ENCODE assay signal across 1 cellular context in the genomic region with DNA sequence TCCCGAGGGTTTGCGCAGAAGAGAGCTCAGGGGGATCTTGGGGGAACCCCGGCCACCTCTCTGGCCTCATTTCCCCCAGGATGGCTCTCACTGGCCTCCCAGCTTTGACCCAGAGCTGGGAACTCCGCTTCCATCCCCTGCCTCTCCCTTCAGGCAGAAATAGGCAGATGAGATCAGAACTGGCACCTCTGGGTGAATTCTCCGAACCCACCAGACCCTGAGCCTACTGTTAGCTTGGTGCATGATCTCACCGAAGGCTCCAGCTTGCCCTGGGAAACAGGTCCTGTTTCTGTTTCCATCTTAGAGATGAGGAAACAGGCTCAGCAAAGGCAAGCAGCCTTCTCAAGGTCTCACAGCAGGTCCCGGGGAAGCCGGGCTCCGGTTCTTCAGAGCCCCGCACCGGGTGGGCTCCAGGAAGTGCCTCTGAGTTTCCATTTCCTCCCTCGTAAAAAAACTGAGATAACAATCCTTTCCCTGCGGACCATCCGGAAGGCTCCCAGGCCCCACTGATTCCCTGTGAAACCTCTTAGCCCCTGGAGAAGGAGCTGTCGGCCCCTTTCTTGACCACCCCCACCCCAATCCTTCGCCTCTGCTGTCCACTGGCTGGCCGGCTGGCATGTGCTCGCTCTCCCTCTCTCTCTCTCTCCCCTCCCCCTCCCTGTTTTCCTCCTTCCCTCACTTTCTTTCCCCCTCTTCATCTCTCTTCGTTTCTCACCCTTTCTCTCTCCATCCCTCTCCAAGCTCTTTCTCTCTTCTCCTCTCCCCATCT.
TF ChIP-seq lines count a peak whose summit lies in the region.

No MANE protein-coding gene starts in this region.

TF ChIP-seq in GM23338, 12 proteins besides CTCF, POLR2A, EP300 and RAD21:
- TF ChIP-seq, protein P1, sequence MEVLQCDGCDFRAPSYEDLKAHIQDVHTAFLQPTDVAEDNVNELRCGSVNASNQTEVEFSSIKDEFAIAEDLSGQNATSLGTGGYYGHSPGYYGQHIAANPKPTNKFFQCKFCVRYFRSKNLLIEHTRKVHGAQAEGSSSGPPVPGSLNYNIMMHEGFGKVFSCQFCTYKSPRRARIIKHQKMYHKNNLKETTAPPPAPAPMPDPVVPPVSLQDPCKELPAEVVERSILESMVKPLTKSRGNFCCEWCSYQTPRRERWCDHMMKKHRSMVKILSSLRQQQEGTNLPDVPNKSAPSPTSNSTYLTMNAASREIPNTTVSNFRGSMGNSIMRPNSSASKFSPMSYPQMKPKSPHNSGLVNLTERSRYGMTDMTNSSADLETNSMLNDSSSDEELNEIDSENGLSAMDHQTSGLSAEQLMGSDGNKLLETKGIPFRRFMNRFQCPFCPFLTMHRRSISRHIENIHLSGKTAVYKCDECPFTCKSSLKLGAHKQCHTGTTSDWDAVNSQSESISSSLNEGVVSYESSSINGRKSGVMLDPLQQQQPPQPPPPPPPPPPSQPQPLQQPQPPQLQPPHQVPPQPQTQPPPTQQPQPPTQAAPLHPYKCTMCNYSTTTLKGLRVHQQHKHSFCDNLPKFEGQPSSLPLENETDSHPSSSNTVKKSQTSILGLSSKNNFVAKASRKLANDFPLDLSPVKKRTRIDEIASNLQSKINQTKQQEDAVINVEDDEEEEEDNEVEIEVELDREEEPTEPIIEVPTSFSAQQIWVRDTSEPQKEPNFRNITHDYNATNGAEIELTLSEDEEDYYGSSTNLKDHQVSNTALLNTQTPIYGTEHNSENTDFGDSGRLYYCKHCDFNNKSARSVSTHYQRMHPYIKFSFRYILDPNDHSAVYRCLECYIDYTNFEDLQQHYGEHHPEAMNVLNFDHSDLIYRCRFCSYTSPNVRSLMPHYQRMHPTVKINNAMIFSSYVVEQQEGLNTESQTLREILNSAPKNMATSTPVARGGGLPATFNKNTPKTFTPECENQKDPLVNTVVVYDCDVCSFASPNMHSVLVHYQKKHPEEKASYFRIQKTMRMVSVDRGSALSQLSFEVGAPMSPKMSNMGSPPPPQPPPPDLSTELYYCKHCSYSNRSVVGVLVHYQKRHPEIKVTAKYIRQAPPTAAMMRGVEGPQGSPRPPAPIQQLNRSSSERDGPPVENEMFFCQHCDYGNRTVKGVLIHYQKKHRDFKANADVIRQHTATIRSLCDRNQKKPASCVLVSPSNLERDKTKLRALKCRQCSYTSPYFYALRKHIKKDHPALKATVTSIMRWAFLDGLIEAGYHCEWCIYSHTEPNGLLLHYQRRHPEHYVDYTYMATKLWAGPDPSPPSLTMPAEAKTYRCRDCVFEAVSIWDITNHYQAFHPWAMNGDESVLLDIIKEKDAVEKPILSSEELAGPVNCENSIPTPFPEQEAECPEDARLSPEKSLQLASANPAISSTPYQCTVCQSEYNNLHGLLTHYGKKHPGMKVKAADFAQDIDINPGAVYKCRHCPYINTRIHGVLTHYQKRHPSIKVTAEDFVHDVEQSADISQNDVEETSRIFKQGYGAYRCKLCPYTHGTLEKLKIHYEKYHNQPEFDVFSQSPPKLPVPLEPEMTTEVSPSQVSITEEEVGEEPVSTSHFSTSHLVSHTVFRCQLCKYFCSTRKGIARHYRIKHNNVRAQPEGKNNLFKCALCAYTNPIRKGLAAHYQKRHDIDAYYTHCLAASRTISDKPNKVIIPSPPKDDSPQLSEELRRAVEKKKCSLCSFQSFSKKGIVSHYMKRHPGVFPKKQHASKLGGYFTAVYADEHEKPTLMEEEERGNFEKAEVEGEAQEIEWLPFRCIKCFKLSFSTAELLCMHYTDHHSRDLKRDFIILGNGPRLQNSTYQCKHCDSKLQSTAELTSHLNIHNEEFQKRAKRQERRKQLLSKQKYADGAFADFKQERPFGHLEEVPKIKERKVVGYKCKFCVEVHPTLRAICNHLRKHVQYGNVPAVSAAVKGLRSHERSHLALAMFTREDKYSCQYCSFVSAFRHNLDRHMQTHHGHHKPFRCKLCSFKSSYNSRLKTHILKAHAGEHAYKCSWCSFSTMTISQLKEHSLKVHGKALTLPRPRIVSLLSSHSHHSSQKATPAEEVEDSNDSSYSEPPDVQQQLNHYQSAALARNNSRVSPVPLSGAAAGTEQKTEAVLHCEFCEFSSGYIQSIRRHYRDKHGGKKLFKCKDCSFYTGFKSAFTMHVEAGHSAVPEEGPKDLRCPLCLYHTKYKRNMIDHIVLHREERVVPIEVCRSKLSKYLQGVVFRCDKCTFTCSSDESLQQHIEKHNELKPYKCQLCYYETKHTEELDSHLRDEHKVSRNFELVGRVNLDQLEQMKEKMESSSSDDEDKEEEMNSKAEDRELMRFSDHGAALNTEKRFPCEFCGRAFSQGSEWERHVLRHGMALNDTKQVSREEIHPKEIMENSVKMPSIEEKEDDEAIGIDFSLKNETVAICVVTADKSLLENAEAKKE (CRISPR knock-in tag; IDR thresholded peaks at IDR 0.05): no peak
- TF ChIP-seq STAT1 (IDR thresholded peaks at IDR 0.05; ENCODE audit: unreplicated experiment): no peak
- TF ChIP-seq EZH2phosphoT487 (IDR thresholded peaks at IDR 0.05; ENCODE audit: unreplicated experiment): no peak
- no peak for TF ChIP-seq POLR2AphosphoS5 (IDR thresholded peaks at IDR 0.05; ENCODE audit: low read depth)
- no peak for TF ChIP-seq JUNB (IDR thresholded peaks at IDR 0.05; ENCODE audit: unreplicated experiment)
- no peak for TF ChIP-seq EZH2 (IDR thresholded peaks at IDR 0.05; ENCODE audit: low read depth, unreplicated experiment)
- TF ChIP-seq ZNF114 (CRISPR knock-in tag; IDR thresholded peaks at IDR 0.05): no peak
- no peak for TF ChIP-seq ZNF331 (CRISPR knock-in tag; IDR thresholded peaks at IDR 0.05; ENCODE audit: low read depth)
- no peak for TF ChIP-seq NANOG (IDR thresholded peaks at IDR 0.05; ENCODE audit: borderline replicate concordance)
- TF ChIP-seq, protein P2, sequence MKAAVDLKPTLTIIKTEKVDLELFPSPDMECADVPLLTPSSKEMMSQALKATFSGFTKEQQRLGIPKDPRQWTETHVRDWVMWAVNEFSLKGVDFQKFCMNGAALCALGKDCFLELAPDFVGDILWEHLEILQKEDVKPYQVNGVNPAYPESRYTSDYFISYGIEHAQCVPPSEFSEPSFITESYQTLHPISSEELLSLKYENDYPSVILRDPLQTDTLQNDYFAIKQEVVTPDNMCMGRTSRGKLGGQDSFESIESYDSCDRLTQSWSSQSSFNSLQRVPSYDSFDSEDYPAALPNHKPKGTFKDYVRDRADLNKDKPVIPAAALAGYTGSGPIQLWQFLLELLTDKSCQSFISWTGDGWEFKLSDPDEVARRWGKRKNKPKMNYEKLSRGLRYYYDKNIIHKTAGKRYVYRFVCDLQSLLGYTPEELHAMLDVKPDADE (IDR thresholded peaks at IDR 0.05): no peak
- no peak for TF ChIP-seq CREB1 (CRISPR knock-in tag; IDR thresholded peaks at IDR 0.05; ENCODE audit: low read depth)
- TF ChIP-seq, protein P3, sequence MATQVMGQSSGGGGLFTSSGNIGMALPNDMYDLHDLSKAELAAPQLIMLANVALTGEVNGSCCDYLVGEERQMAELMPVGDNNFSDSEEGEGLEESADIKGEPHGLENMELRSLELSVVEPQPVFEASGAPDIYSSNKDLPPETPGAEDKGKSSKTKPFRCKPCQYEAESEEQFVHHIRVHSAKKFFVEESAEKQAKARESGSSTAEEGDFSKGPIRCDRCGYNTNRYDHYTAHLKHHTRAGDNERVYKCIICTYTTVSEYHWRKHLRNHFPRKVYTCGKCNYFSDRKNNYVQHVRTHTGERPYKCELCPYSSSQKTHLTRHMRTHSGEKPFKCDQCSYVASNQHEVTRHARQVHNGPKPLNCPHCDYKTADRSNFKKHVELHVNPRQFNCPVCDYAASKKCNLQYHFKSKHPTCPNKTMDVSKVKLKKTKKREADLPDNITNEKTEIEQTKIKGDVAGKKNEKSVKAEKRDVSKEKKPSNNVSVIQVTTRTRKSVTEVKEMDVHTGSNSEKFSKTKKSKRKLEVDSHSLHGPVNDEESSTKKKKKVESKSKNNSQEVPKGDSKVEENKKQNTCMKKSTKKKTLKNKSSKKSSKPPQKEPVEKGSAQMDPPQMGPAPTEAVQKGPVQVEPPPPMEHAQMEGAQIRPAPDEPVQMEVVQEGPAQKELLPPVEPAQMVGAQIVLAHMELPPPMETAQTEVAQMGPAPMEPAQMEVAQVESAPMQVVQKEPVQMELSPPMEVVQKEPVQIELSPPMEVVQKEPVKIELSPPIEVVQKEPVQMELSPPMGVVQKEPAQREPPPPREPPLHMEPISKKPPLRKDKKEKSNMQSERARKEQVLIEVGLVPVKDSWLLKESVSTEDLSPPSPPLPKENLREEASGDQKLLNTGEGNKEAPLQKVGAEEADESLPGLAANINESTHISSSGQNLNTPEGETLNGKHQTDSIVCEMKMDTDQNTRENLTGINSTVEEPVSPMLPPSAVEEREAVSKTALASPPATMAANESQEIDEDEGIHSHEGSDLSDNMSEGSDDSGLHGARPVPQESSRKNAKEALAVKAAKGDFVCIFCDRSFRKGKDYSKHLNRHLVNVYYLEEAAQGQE (IDR thresholded peaks at IDR 0.05; ENCODE audit: unreplicated experiment): no peak
